ENCODE assay signal across 20 cellular contexts in the genomic region with DNA sequence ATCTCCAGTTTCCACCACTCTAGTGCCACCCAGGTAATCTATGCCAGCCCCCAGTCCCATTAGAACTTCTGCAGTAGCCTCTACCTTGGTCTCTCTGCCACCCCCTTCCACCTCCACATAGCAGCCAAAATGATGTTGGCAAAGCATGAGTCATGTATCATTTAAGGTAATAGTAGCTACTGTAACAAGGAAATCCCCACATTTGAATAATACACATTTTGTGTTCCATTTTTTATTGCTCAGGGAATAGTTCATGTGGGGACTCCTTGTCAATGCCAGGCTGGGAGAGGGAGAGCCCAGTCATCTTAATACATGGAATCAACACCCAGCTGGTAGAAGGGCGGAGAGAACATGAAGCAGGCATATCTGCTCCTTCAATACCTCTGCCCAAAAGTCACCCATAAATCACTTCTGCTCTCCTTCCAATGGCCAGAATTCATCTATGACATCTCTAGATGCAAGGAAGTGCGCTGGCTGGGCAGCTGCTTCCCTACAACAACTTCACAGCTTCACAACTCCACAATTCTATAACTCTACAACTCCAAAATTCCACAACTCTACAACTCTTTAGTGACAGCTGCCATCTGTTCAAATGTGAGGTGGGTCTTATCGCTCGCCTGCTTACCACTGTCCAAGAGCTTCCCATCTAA.
DNase-seq lines count a peak whose midpoint lies in the region; ATAC-seq, FAIRE-seq and TF ChIP-seq lines count a peak whose summit lies in the region.
"Had no signal": no experiment of that assay in that cellular context is flagged by ENCODE, and none has a peak within 500 bp of the region (broad histone marks: within the 10 kb centered on the region; RNA-seq: fewer than 3 reads in every experiment).

No MANE protein-coding gene starts in this region.

- H3K27ac Mint-ChIP-seq in IgD-negative memory B cell, result peak overlapping the region in 2 of 3 donors; percentile 13 to 18

- ATAC-seq in omental fat pad (ENCODE audit: low FRiP score), result peak; percentile 31
- ATAC-seq: heart right ventricle had no signal

- intact Hi-C loops in colonic mucosa (cut with DNase I), result no loop called here

- H3K36me3 ChIP-seq in colonic mucosa, result no peaks in the 10 kb centered on the region
- H3K36me3 ChIP-seq: BLaER1, heart right ventricle had no signal

- no peaks in the 10 kb centered on the region for H3K9me3 ChIP-seq in colonic mucosa
- H3K9me3 ChIP-seq: BLaER1, heart right ventricle had no signal

- no peak overlapping the region for H3K4me3 Mint-ChIP-seq in IgD-negative memory B cell
- H3K4me3 Mint-ChIP-seq: H9 had no signal

- H3K27me3 Mint-ChIP-seq in IgD-negative memory B cell, result peaks cover 3% of the 10 kb centered on the region

- H3K4me1 Mint-ChIP-seq in IgD-negative memory B cell, result peaks cover 3 to 9% (median 4%) of the 10 kb centered on the region in 3 donors
- H3K4me1 Mint-ChIP-seq: H9 had no signal

- DNase-seq in DMS53 (lab: John Stamatoyannopoulos, UW) (peak; percentile 15), DMS53 treated with DMSO at 0.1 percent for 48 hours (lab: John Stamatoyannopoulos, UW; ENCODE audit: unreplicated experiment) (no peak), colonic mucosa (peak; percentile 42), omental fat pad (ENCODE audit: low spot score) (no peak), AG08396 (ENCODE audit: low spot score) (no peak), urothelium cell line (ENCODE audit: low spot score) (no peak), GM10266 (ENCODE audit: extremely low spot score) (no peak)
- DNase-seq: H9, heart right ventricle, mesendoderm, NCI-H1930, retina, SW 1271 had no signal

- TF ChIP-seq CTCF in colonic mucosa (IDR thresholded peaks at IDR 0.05) (no peak), omental fat pad (IDR thresholded peaks at IDR 0.05) (no peak), GM10266 (IDR thresholded peaks at IDR 0.05; ENCODE audit: control insufficient read depth, insufficient read depth, low read depth, missing control alignments) (no peak)

- H3K4me1 ChIP-seq in colonic mucosa, result no peaks in the 10 kb centered on the region
- H3K4me1 ChIP-seq: heart right ventricle had no signal

- no peak for FAIRE-seq in urothelium cell line (lab: Jason Lieb, UNC)
- FAIRE-seq: D721Med, G401.6, GM19239, TTC549 had no signal

- no peaks in the 10 kb centered on the region for H3K9me3 Mint-ChIP-seq in IgD-negative memory B cell
- H3K9me3 Mint-ChIP-seq: H9 had no signal

- H3K36me3 Mint-ChIP-seq in IgD-negative memory B cell, result peaks cover 3% of the 10 kb centered on the region

- H3K27me3 ChIP-seq in colonic mucosa, result no peaks in the 10 kb centered on the region
- H3K27me3 ChIP-seq: BLaER1, heart right ventricle had no signal

- no peak overlapping the region for H3K9ac ChIP-seq in colonic mucosa (ENCODE audit: low read depth in 2 of 2, low read length in 2 of 2)
- H3K9ac ChIP-seq: BLaER1 had no signal

- no peak overlapping the region for H3K4me3 ChIP-seq in colonic mucosa
- H3K4me3 ChIP-seq: BLaER1, heart right ventricle had no signal

- peak overlapping the region; percentile 64 for H3K27ac ChIP-seq in colonic mucosa
- H3K27ac ChIP-seq: 22Rv1, BLaER1, heart right ventricle had no signal

Comparison
In these comparisons a context has a peak if more than half of its experiments do, and no peak if none do; other contexts are left out.
1. DNase-seq: peak in DMS53 (single experiment) and colonic mucosa (single experiment); none in DMS53 treated with DMSO at 0.1 percent for 48 hours (single experiment), omental fat pad (single experiment), AG08396 (single experiment), urothelium cell line (single experiment) and GM10266 (single experiment).